In the genomic region with DNA sequence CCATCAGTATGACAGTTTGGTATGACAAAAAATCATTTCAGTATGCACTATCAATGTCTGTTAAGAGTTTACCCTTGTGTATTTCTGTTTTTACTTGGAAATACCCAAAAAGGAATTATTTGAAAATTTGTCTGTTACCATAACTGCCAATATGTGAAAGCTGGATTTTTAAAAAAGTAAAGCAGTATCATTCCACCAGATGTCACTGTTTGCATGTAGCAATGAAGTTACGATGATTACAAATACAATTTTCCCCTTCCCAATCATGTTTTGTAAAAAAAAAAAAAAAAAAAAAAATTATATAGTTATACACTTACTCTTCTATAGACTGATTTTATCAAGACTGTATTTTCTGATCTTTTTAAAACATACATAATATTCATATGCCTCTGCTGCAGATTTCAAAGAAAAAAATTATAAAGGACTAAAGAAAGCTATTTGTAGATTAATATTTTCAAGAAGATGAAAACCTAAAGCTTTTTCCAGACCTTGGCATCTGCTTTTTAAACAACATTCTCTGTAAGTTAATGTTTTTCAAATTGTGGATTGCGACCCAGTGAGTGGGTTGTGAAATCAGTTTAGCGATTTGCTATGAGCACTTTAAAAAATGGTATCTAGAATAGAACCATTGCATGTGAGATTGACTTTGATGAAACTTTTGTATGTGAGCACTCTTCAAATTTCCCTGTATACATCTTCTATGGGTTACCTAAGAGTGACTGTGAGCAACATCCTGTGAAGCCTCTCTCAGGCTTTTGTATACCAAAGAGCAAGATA, we compare ENCODE assay signal across 9 cellular contexts.
DNase-seq lines count a peak whose midpoint lies in the region; TF ChIP-seq lines count a peak whose summit lies in the region.
"Had no signal": no experiment of that assay in that cellular context is flagged by ENCODE, and none has a peak within 500 bp of the region (broad histone marks: within the 10 kb centered on the region; RNA-seq: fewer than 3 reads in every experiment).

No MANE protein-coding gene starts in this region.

- TF ChIP-seq POLR2A in breast epithelium (IDR thresholded peaks at IDR 0.05) = no peak
- no peak for TF ChIP-seq POLR2A in transverse colon (IDR thresholded peaks at IDR 0.05)

- H3K27ac ChIP-seq in breast epithelium = no peak overlapping the region
- H3K27ac ChIP-seq in transverse colon = no peak overlapping the region

- H3K4me1 ChIP-seq in breast epithelium (no peaks in the 10 kb centered on the region), NT2/D1 (ENCODE audit: insufficient read depth, insufficient read length) (no peaks in the 10 kb centered on the region), transverse colon (no peaks in the 10 kb centered on the region)

- no peak overlapping the region for H3K4me3 Mint-ChIP-seq in MCF 10A (ENCODE audit: unreplicated experiment)

- no peak overlapping the region for H3K9ac ChIP-seq in NT2/D1 (ENCODE audit: insufficient read length, low read depth)

- no peaks in the 10 kb centered on the region for H3K9me3 Mint-ChIP-seq in MCF 10A (ENCODE audit: unreplicated experiment)

- DNase-seq in MCF 10A (ENCODE audit: unreplicated experiment) = peak; percentile 33
- DNase-seq in breast epithelium (ENCODE audit: low spot score in 2 of 2) = no peak
- DNase-seq in NT2/D1 (ENCODE audit: low read depth, low spot score) = peak; percentile 1
- peak; percentile 28 for DNase-seq in fibroblast of mammary gland (ENCODE audit: low read depth)
- DNase-seq in transverse colon = no peak
- no peak for DNase-seq in NOMO-1 treated with DMSO at 0.1 percent for 48 hours (lab: John Stamatoyannopoulos, UW; ENCODE audit: unreplicated experiment)
- DNase-seq in stimulated activated CD4-positive, alpha-beta T cell treated with anti-CD3 and anti-CD28 coated beads, Interleukin-2, amount 100 ng/mL, for 24 hours = no peak
- no peak for DNase-seq in anterior cingulate cortex (lab: John Stamatoyannopoulos, UW)
- DNase-seq: NCI-H1048 had no signal

- 66 to 71% methylated on average over 3 of the region's 3 CpGs for WGBS in transverse colon (ENCODE audit: low coverage in 1 of 2), 2 donors

- H3K9me3 ChIP-seq in breast epithelium (no peaks in the 10 kb centered on the region), NT2/D1 (ENCODE audit: insufficient read depth, low read length) (0 out of 2 replicates have a peak, but pooled peaks cover 7% of the 10 kb centered on the region), transverse colon (no peaks in the 10 kb centered on the region)

- TF ChIP-seq EP300 in transverse colon (IDR thresholded peaks at IDR 0.05; ENCODE audit: low read depth) = no peak

- no peak overlapping the region for H3K27ac Mint-ChIP-seq in MCF 10A (ENCODE audit: low read depth, unreplicated experiment)

- intact Hi-C loops in MCF 10A (cut with micrococcal nuclease) = loop anchor here (1.0 to 10.0 kb wide), 4 partner anchors 115 to 1158 kb away; a partner anchor contains a TSS
- intact Hi-C loops in breast epithelium (cut with DNase I; ENCODE audit: low total_unique reads) = no loop called here
- intact Hi-C loops in transverse colon (cut with DNase I; ENCODE audit: low total_unique reads) = loop anchor here (2.0 kb wide), 1 partner anchor 163 kb away; no protein-coding TSS in a partner anchor

- POLR2A ChIA-PET in MCF 10A (lab: Yijun Ruan, JAX) = interaction anchor here (0.6 to 1.6 kb wide), 4 partner anchors 144 to 751 kb away, joined by 3 to 12 read pairs (median 3); no protein-coding TSS in a partner anchor

- H3K4me1 Mint-ChIP-seq in MCF 10A (ENCODE audit: insufficient read depth, unreplicated experiment) = no peaks in the 10 kb centered on the region

- TF ChIP-seq CTCF in MCF 10A (IDR thresholded peaks at IDR 0.05; ENCODE audit: unreplicated experiment) = peak; percentile 37
- TF ChIP-seq CTCF in breast epithelium (IDR thresholded peaks at IDR 0.05) = peak in 1 of 3 donors; percentile 30
- peak; percentile 53 for TF ChIP-seq CTCF in fibroblast of mammary gland (conservative IDR thresholded peaks at IDR 0.05; ENCODE audit: control insufficient read depth, insufficient read depth, low read depth, low read length)
- TF ChIP-seq CTCF in transverse colon (IDR thresholded peaks at IDR 0.05) = peak in 4 of 5 experiments; percentile 31 to 43 (median 33)

- no TSS peak for BruUV-seq in MCF 10A (replicated peaks; lab: Mats Ljungman, UMichigan)

- CTCF ChIA-PET in MCF 10A (lab: Yijun Ruan, JAX) = interaction anchor here (0.6 to 4.3 kb wide), 43 partner anchors 8 to 1328 kb away, joined by 3 to 74 read pairs (median 3); a partner anchor contains a TSS

- H3K36me3 Mint-ChIP-seq in MCF 10A (ENCODE audit: insufficient read depth, unreplicated experiment) = no peaks in the 10 kb centered on the region

- H3K4me3 ChIP-seq in breast epithelium = no peak overlapping the region
- no peak overlapping the region for H3K4me3 ChIP-seq in NT2/D1 (ENCODE audit: insufficient read length, low read depth)
- no peak overlapping the region for H3K4me3 ChIP-seq in fibroblast of mammary gland (ENCODE audit: control insufficient read depth, low read depth, low read length)
- H3K4me3 ChIP-seq in transverse colon = no peak overlapping the region

- H3K36me3 ChIP-seq in breast epithelium = no peaks in the 10 kb centered on the region
- H3K36me3 ChIP-seq in NT2/D1 (ENCODE audit: insufficient read depth, insufficient read length, low read length) = no peaks in the 10 kb centered on the region
- H3K36me3 ChIP-seq in transverse colon = no peaks in the 10 kb centered on the region

- H3K27me3 Mint-ChIP-seq in MCF 10A (ENCODE audit: insufficient read depth, unreplicated experiment) = no peaks in the 10 kb centered on the region

- H3K27me3 ChIP-seq in breast epithelium = no peaks in the 10 kb centered on the region
- no peaks in the 10 kb centered on the region for H3K27me3 ChIP-seq in NT2/D1 (ENCODE audit: insufficient read depth, insufficient read length)
- H3K27me3 ChIP-seq in transverse colon = no peaks in the 10 kb centered on the region

- in situ Hi-C loops in transverse colon (cut with MboI; ENCODE audit: low pct_ligation_motif_present in 1 of 4, low pct_unique_long_range_greater_than_20kb in 1 of 4, low sequenced_read_pairs in 3 of 4) = loop anchor here in 1 of 4 donors (10.0 kb wide), 1 partner anchor 165 kb away; no protein-coding TSS in a partner anchor

Comparison
In these comparisons a context has a peak if more than half of its experiments do, and no peak if none do; other contexts are left out.
1. DNase-seq: peak in MCF 10A (single experiment), NT2/D1 (single experiment) and fibroblast of mammary gland (single experiment); none in breast epithelium (0 of 2), transverse colon (single experiment), NOMO-1 treated with DMSO at 0.1 percent for 48 hours (single experiment), stimulated activated CD4-positive, alpha-beta T cell treated with anti-CD3 and anti-CD28 coated beads, Interleukin-2, amount 100 ng/mL, for 24 hours (0 of 2) and anterior cingulate cortex (0 of 58).